In the genomic region with DNA sequence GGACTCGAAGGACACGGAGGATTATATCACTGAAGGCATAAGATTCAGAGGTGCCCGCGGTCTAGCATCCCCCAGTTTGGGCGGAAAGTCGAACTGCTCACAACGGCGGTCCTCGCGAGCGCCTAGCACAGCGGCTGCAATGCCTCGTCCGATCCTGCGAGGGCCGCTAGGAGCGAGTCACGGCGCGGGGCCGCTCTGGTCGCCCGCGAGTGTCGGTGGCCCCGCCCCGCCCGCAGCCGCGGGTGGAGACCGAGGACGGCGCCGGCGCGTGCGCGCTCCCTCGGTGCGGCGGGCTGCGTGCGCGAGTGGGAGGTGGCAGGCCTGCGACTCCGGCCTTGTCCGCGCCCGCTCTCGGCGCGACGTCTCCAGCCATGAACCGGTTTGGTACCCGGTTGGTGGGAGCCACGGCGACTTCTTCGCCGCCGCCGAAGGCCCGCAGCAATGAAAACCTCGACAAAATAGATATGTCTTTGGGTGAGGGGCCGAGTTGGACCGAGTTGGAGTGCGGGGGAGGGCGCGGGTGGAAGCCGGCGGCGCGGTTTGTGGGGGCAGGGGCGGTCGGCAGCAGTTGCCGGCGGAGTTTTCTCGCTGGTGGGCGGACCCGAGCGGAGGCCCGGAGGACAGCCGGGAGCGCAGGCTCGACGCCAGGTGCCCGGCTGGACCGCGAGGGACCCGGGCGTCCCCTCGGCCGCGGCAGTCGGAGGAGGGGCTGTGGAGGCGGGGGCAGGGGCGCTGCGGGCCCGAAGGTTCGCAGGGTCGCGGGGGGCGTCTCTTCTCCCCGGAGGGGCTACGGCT, we compare ENCODE assay signal across 8 cellular contexts. TPM values are rescaled to one million over a fixed set of nuclear protein-coding genes. Genes with fewer than 3 reads are reported as not detected.
A peak's percentile ranks its signal among the peaks of the same experiment; 100 is the strongest.
DNase-seq lines count a peak whose midpoint lies in the region; ATAC-seq and TF ChIP-seq lines count a peak whose summit lies in the region.

A gene with protein sequence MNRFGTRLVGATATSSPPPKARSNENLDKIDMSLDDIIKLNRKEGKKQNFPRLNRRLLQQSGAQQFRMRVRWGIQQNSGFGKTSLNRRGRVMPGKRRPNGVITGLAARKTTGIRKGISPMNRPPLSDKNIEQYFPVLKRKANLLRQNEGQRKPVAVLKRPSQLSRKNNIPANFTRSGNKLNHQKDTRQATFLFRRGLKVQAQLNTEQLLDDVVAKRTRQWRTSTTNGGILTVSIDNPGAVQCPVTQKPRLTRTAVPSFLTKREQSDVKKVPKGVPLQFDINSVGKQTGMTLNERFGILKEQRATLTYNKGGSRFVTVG (plus strand): TSS at position 283 of the 795 bp plus-strand sequence. CDS start 89 bp downstream, at position 372.

- H3K4me1 Mint-ChIP-seq in Caco-2 (ENCODE audit: low read depth, unreplicated experiment) (peaks cover 3% of the 10 kb centered on the region), endodermal cell (peaks cover 11% of the 10 kb centered on the region)
- H3K4me1 Mint-ChIP-seq in activated CD8-positive, alpha-beta memory T cell treated with anti-CD3 and anti-CD28 coated beads, Interleukin-2, amount 10 ng/mL, durations not matched to agents 7 days and 5 days = peaks cover 32% of the 10 kb centered on the region

- WGBS in endodermal cell (ENCODE audit: insufficient coverage in 1 of 2, insufficient read length in 1 of 2), 2 experiments = 0 to 2% methylated on average over 29 to 104 of the region's 104 CpGs
- WGBS in mesodermal cell (ENCODE audit: insufficient coverage in 2 of 2), 2 experiments = 0% methylated on average over 54 to 88 of the region's 104 CpGs

- H3K27me3 ChIP-seq in Caco-2 (replicated peaks; ENCODE audit: control insufficient read depth, insufficient read depth, low read length) (no peaks in the 10 kb centered on the region), HUES48 (ENCODE audit: control insufficient read depth, insufficient read depth, low read length) (peaks cover 43% of the 10 kb centered on the region), NT2/D1 (ENCODE audit: insufficient read depth, insufficient read length) (peaks cover 52% of the 10 kb centered on the region), endodermal cell (ENCODE audit: control insufficient read depth, insufficient read depth, low read length, poor library complexity, severe bottlenecking) (no peaks in the 10 kb centered on the region)

- TF ChIP-seq CTCF in Caco-2 (IDR thresholded peaks at IDR 0.05; ENCODE audit: insufficient read depth in 1 of 2, low read depth in 1 of 2, low read length in 1 of 2, severe bottlenecking in 1 of 2, unreplicated experiment in 1 of 2) (peak in 1 of 2 experiments; percentile 36), endodermal cell (conservative IDR thresholded peaks at IDR 0.05) (peak; percentile 60)

- H3K36me3 ChIP-seq in Caco-2 (ENCODE audit: control insufficient read depth, insufficient read depth, low read length) (no peaks in the 10 kb centered on the region), HUES48 (ENCODE audit: control insufficient read depth, insufficient read depth, low read length) (no peaks in the 10 kb centered on the region), NT2/D1 (ENCODE audit: insufficient read depth, insufficient read length, low read length) (no peaks in the 10 kb centered on the region), endodermal cell (ENCODE audit: control insufficient read depth, insufficient read depth, low read length) (no peaks in the 10 kb centered on the region), mesodermal cell (ENCODE audit: control insufficient read depth, insufficient read depth, low read length) (no peaks in the 10 kb centered on the region)

- POLR2A ChIA-PET in Caco-2 (lab: Charles Lee) = interaction anchor here (0.7 kb wide), 1 partner anchor 234 kb away, joined by 3 read pairs; no protein-coding TSS in a partner anchor

- peak; percentile 77 for ATAC-seq in GM21367 (IDR thresholded peaks at IDR 0.05; ENCODE audit: unreplicated experiment)
- peak; percentile 87 for ATAC-seq in activated CD8-positive, alpha-beta memory T cell treated with anti-CD3 and anti-CD28 coated beads, Interleukin-2, amount 10 ng/mL, durations not matched to agents 7 days and 5 days

- no TSS peak for BruUV-seq in Caco-2 (replicated peaks; lab: Mats Ljungman, UMichigan)

- H3K4me1 ChIP-seq in Caco-2 (peaks cover 13% of the 10 kb centered on the region), HUES48 (ENCODE audit: control insufficient read depth, insufficient read depth, low read length) (peaks cover 11% of the 10 kb centered on the region; the same call in 1 of the 2 replicates), NT2/D1 (ENCODE audit: insufficient read depth, insufficient read length) (no peaks in the 10 kb centered on the region), endodermal cell (ENCODE audit: control insufficient read depth, insufficient read depth, low read length) (no peaks in the 10 kb centered on the region), mesodermal cell (ENCODE audit: control insufficient read depth, insufficient read depth, low read length, poor library complexity, severe bottlenecking) (peaks cover 15% of the 10 kb centered on the region)

- H3K27ac ChIP-seq in HUES48 (ENCODE audit: low read depth, low read length) = no peak within 1 kb of the TSS
- peak within 1 kb of the TSS; percentile 67 for H3K27ac ChIP-seq in endodermal cell (ENCODE audit: low read depth, low read length)
- peak within 1 kb of the TSS; percentile 86 for H3K27ac ChIP-seq in mesodermal cell (ENCODE audit: low read depth, low read length, severe bottlenecking)

- H3K4me3 ChIP-seq in Caco-2 (ENCODE audit: low read depth, low read length) (peak within 1 kb of the TSS; percentile 85), HUES48 (ENCODE audit: low read depth, low read length) (peak within 1 kb of the TSS; percentile 78), NT2/D1 (ENCODE audit: insufficient read length, low read depth) (peak within 1 kb of the TSS; percentile 71), endodermal cell (ENCODE audit: low read length) (peak within 1 kb of the TSS; percentile 90), mesodermal cell (ENCODE audit: extremely low read depth, insufficient read depth, low read length, poor library complexity, severe bottlenecking) (peak within 1 kb of the TSS; percentile 92)

- H3K36me3 Mint-ChIP-seq in Caco-2 (ENCODE audit: insufficient read depth, unreplicated experiment) (no peaks in the 10 kb centered on the region), endodermal cell (ENCODE audit: low read depth) (no peaks in the 10 kb centered on the region)
- peaks cover 1% of the 10 kb centered on the region for H3K36me3 Mint-ChIP-seq in activated CD8-positive, alpha-beta memory T cell treated with anti-CD3 and anti-CD28 coated beads, Interleukin-2, amount 10 ng/mL, durations not matched to agents 7 days and 5 days

- H3K9me3 ChIP-seq in Caco-2 (no peaks in the 10 kb centered on the region), HUES48 (ENCODE audit: control insufficient read depth, insufficient read depth, low read length) (no peaks in the 10 kb centered on the region), NT2/D1 (ENCODE audit: insufficient read depth, low read length) (no peaks in the 10 kb centered on the region), endodermal cell (ENCODE audit: control insufficient read depth, low read length) (no peaks in the 10 kb centered on the region), mesodermal cell (ENCODE audit: control insufficient read depth, low read length) (no peaks in the 10 kb centered on the region)

- H3K9me3 Mint-ChIP-seq in Caco-2 (ENCODE audit: unreplicated experiment) = no peaks in the 10 kb centered on the region
- no peaks in the 10 kb centered on the region for H3K9me3 Mint-ChIP-seq in activated CD8-positive, alpha-beta memory T cell treated with anti-CD3 and anti-CD28 coated beads, Interleukin-2, amount 10 ng/mL, durations not matched to agents 7 days and 5 days (ENCODE audit: low read depth)
- no peaks in the 10 kb centered on the region for H3K9me3 Mint-ChIP-seq in endodermal cell

- H3K9ac ChIP-seq in HUES48 (ENCODE audit: low read depth, low read length) (no peak within 1 kb of the TSS; the same call in 1 of the 2 replicates), NT2/D1 (ENCODE audit: insufficient read length, low read depth) (peak within 1 kb of the TSS; percentile 74), endodermal cell (ENCODE audit: extremely low read depth, low read length, poor library complexity, severe bottlenecking) (peak within 1 kb of the TSS; percentile 68)

- intact Hi-C loops in Caco-2 (cut with micrococcal nuclease; ENCODE audit: unreplicated experiment) = no loop called here

- peak; percentile 86 to 90 for DNase-seq in Caco-2
- no peak for DNase-seq in NT2/D1 (ENCODE audit: low read depth, low spot score)
- peak; percentile 87 for DNase-seq in activated CD8-positive, alpha-beta memory T cell treated with anti-CD3 and anti-CD28 coated beads, Interleukin-2, amount 10 ng/mL, durations not matched to agents 7 days and 5 days
- peak; percentile 89 for DNase-seq in endodermal cell
- peak; percentile 76 for DNase-seq in stimulated activated CD8-positive, alpha-beta memory T cell treated with anti-CD3 and anti-CD28 coated beads, Interleukin-15, amount 100 ng/mL, for 24 hours (ENCODE audit: low read depth)

- CTCF ChIA-PET in Caco-2 (lab: Charles Lee) = interaction anchor here (0.6 to 1.2 kb wide), 3 partner anchors 14 to 71 kb away, joined by 4 to 8 read pairs (median 4); no protein-coding TSS in a partner anchor
- CTCF ChIA-PET in activated CD8-positive, alpha-beta memory T cell treated with anti-CD3 and anti-CD28 coated beads, Interleukin-2, amount 10 ng/mL, durations not matched to agents 7 days and 5 days (lab: Charles Lee) = interaction anchor here (0.7 to 1.8 kb wide), 6 partner anchors 14 to 193 kb away, joined by 3 to 8 read pairs (median 6); a partner anchor contains a TSS

- H3K27me3 Mint-ChIP-seq in Caco-2 (ENCODE audit: insufficient read depth, unreplicated experiment) (no peaks in the 10 kb centered on the region), endodermal cell (ENCODE audit: insufficient read depth) (peaks cover 11% of the 10 kb centered on the region)
- H3K27me3 Mint-ChIP-seq in activated CD8-positive, alpha-beta memory T cell treated with anti-CD3 and anti-CD28 coated beads, Interleukin-2, amount 10 ng/mL, durations not matched to agents 7 days and 5 days = peaks cover 3% of the 10 kb centered on the region

- H3K4me3 Mint-ChIP-seq in Caco-2 (ENCODE audit: unreplicated experiment) (peak within 1 kb of the TSS; percentile 91), endodermal cell (peak within 1 kb of the TSS; percentile 76)
- H3K4me3 Mint-ChIP-seq in activated CD8-positive, alpha-beta memory T cell treated with anti-CD3 and anti-CD28 coated beads, Interleukin-2, amount 10 ng/mL, durations not matched to agents 7 days and 5 days = peak within 1 kb of the TSS; percentile 96

- H3K27ac Mint-ChIP-seq in Caco-2 (ENCODE audit: unreplicated experiment) (peak within 1 kb of the TSS; percentile 94), endodermal cell (peak within 1 kb of the TSS; percentile 92)
- H3K27ac Mint-ChIP-seq in activated CD8-positive, alpha-beta memory T cell treated with anti-CD3 and anti-CD28 coated beads, Interleukin-2, amount 10 ng/mL, durations not matched to agents 7 days and 5 days = peak within 1 kb of the TSS; percentile 90

RNA-seq across cellular contexts. Expression of the gene that starts here (rescaled TPM):
- total RNA-seq in Caco-2 (2022) (39.5 and 41.6 TPM in 2 replicates), endodermal cell (10 to 100 TPM; 39.0 to 41.5 TPM)
- 10 to 100 TPM; 35.5 to 50.5 TPM for total RNA-seq in activated CD8-positive, alpha-beta memory T cell treated with anti-CD3 and anti-CD28 coated beads, Interleukin-2, amount 10 ng/mL, durations not matched to agents 7 days and 5 days
- polyA plus RNA-seq in endodermal cell (2013, experiment 1 of 2) = 42.7 TPM
- polyA plus RNA-seq in endodermal cell (2013, experiment 2 of 2) = 38.0 TPM
- 61.0 TPM for polyA plus RNA-seq in mesodermal cell (2013, experiment 1 of 2)
- polyA plus RNA-seq in mesodermal cell (2013, experiment 2 of 2) = 58.3 TPM
